ENCODE assay signal across 1 cellular context in the genomic region with DNA sequence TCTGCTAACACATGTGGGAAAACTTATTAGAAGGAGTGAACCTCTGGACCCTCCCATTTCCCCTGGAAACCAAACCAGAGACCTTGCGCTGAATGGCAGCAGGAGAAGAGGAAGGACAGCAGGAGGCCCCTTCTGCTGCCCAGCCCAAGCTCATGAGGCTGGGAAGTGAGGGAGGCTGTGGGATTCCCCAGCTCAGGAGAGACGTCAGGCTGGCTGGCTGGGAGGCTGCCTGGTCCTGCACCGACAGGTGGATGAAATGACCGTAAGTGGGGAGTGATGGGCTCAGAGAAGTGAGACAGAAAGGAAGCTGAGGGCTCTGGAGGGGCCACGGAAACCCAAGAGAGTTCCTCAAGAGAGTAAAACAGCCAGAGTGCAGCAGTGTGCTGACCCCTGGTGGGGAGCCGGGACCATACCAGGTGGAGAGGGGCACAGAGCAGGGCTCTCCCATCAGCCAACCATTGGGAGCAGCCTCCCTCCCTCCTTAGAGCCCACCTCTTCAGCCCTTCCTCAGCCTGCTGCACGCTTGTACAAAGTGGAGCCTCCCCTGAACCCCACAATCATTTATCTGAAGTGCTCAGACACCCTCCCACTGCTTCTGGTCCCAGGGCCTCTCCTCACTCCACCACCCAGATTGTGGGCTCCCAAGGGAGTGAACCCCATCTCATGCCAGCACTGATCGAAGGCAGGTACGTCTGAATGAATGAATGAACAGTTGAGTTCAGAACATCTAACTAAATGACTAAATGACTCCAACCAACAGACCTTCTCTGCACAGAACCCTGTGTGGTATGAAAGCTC.
TF ChIP-seq lines count a peak whose summit lies in the region.

No MANE protein-coding gene starts in this region.

TF ChIP-seq in HepG2, 621 proteins besides CTCF, POLR2A, EP300 and RAD21 (continues in another document):
- TF ChIP-seq NFYB (CRISPR knock-in tag; IDR thresholded peaks at IDR 0.05) (no peak), HNF4G (IDR thresholded peaks at IDR 0.05; ENCODE audit: borderline replicate concordance, low read depth, low read length) (no peak), HNF4G (CRISPR knock-in tag; IDR thresholded peaks at IDR 0.05; ENCODE audit: borderline replicate concordance, low read depth) (no peak), ZSCAN12 (CRISPR knock-in tag; IDR thresholded peaks at IDR 0.05) (no peak), ADNP (CRISPR knock-in tag; IDR thresholded peaks at IDR 0.05) (no peak), ZNF788 (CRISPR knock-in tag; IDR thresholded peaks at IDR 0.05; ENCODE audit: borderline replicate concordance) (no peak), ZNF530 (CRISPR knock-in tag; IDR thresholded peaks at IDR 0.05; ENCODE audit: low read depth) (no peak), RBFOX2 (IDR thresholded peaks at IDR 0.05; ENCODE audit: low read depth, low read length) (no peak), TBL1XR1 (IDR thresholded peaks at IDR 0.05; ENCODE audit: borderline replicate concordance, low read length, partially characterized antibody) (no peak), NFE2L1 (CRISPR knock-in tag; IDR thresholded peaks at IDR 0.05; ENCODE audit: borderline replicate concordance) (no peak), CAMTA2 (CRISPR knock-in tag; IDR thresholded peaks at IDR 0.05; ENCODE audit: borderline replicate concordance) (no peak), NFKB2 (CRISPR knock-in tag; IDR thresholded peaks at IDR 0.05; ENCODE audit: borderline replicate concordance) (0 out of 2 replicates have a peak, but pooled peaks have one; percentile 58), GZF1 (CRISPR knock-in tag; IDR thresholded peaks at IDR 0.05) (no peak), RFXAP (CRISPR knock-in tag; IDR thresholded peaks at IDR 0.05; ENCODE audit: borderline replicate concordance) (no peak), CBX2 (IDR thresholded peaks at IDR 0.05; ENCODE audit: low read depth, low read length) (no peak), CBX2 (CRISPR knock-in tag; IDR thresholded peaks at IDR 0.05; ENCODE audit: low read depth) (no peak), ZNF556 (CRISPR knock-in tag; IDR thresholded peaks at IDR 0.05; ENCODE audit: borderline replicate concordance) (no peak), HOXA3 (CRISPR knock-in tag; IDR thresholded peaks at IDR 0.05) (peak; percentile 24; the same call in 1 of the 2 replicates), SALL2 (CRISPR knock-in tag; IDR thresholded peaks at IDR 0.05) (no peak), SP4 (CRISPR knock-in tag; IDR thresholded peaks at IDR 0.05) (0 out of 2 replicates have a peak, but pooled peaks have one; percentile 27), SNRNP70 (IDR thresholded peaks at IDR 0.05; ENCODE audit: low read depth, low read length) (no peak), ESRRA (CRISPR knock-in tag; IDR thresholded peaks at IDR 0.05; ENCODE audit: low read depth) (no peak), RARG (CRISPR knock-in tag; IDR thresholded peaks at IDR 0.05; ENCODE audit: low read depth) (no peak), FOXM1 (CRISPR knock-in tag; IDR thresholded peaks at IDR 0.05) (no peak), NPAS2 (CRISPR knock-in tag; IDR thresholded peaks at IDR 0.05; ENCODE audit: borderline replicate concordance) (no peak), BCL6 (CRISPR knock-in tag; IDR thresholded peaks at IDR 0.05) (peak; percentile 89), NR3C1 (CRISPR knock-in tag; IDR thresholded peaks at IDR 0.05) (no peak), MBNL3 (CRISPR knock-in tag; conservative IDR thresholded peaks at IDR 0.05) (no peak)
- TF ChIP-seq, protein P1, sequence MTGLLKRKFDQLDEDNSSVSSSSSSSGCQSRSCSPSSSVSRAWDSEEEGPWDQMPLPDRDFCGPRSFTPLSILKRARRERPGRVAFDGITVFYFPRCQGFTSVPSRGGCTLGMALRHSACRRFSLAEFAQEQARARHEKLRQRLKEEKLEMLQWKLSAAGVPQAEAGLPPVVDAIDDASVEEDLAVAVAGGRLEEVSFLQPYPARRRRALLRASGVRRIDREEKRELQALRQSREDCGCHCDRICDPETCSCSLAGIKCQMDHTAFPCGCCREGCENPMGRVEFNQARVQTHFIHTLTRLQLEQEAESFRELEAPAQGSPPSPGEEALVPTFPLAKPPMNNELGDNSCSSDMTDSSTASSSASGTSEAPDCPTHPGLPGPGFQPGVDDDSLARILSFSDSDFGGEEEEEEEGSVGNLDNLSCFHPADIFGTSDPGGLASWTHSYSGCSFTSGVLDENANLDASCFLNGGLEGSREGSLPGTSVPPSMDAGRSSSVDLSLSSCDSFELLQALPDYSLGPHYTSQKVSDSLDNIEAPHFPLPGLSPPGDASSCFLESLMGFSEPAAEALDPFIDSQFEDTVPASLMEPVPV (CRISPR knock-in tag; IDR thresholded peaks at IDR 0.05), result no peak
- TF ChIP-seq, protein P2, sequence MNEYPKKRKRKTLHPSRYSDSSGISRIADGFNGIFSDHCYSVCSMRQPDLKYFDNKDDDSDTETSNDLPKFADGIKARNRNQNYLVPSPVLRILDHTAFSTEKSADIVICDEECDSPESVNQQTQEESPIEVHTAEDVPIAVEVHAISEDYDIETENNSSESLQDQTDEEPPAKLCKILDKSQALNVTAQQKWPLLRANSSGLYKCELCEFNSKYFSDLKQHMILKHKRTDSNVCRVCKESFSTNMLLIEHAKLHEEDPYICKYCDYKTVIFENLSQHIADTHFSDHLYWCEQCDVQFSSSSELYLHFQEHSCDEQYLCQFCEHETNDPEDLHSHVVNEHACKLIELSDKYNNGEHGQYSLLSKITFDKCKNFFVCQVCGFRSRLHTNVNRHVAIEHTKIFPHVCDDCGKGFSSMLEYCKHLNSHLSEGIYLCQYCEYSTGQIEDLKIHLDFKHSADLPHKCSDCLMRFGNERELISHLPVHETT (CRISPR knock-in tag; conservative IDR thresholded peaks at IDR 0.05), result no peak
- TF ChIP-seq, protein P3, sequence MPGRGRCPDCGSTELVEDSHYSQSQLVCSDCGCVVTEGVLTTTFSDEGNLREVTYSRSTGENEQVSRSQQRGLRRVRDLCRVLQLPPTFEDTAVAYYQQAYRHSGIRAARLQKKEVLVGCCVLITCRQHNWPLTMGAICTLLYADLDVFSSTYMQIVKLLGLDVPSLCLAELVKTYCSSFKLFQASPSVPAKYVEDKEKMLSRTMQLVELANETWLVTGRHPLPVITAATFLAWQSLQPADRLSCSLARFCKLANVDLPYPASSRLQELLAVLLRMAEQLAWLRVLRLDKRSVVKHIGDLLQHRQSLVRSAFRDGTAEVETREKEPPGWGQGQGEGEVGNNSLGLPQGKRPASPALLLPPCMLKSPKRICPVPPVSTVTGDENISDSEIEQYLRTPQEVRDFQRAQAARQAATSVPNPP (CRISPR knock-in tag; IDR thresholded peaks at IDR 0.05), result no peak
- TF ChIP-seq, protein P4, sequence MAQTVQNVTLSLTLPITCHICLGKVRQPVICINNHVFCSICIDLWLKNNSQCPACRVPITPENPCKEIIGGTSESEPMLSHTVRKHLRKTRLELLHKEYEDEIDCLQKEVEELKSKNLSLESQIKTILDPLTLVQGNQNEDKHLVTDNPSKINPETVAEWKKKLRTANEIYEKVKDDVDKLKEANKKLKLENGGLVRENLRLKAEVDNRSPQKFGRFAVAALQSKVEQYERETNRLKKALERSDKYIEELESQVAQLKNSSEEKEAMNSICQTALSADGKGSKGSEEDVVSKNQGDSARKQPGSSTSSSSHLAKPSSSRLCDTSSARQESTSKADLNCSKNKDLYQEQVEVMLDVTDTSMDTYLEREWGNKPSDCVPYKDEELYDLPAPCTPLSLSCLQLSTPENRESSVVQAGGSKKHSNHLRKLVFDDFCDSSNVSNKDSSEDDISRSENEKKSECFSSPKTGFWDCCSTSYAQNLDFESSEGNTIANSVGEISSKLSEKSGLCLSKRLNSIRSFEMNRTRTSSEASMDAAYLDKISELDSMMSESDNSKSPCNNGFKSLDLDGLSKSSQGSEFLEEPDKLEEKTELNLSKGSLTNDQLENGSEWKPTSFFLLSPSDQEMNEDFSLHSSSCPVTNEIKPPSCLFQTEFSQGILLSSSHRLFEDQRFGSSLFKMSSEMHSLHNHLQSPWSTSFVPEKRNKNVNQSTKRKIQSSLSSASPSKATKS (CRISPR knock-in tag; IDR thresholded peaks at IDR 0.05), result no peak
- TF ChIP-seq, protein P5, sequence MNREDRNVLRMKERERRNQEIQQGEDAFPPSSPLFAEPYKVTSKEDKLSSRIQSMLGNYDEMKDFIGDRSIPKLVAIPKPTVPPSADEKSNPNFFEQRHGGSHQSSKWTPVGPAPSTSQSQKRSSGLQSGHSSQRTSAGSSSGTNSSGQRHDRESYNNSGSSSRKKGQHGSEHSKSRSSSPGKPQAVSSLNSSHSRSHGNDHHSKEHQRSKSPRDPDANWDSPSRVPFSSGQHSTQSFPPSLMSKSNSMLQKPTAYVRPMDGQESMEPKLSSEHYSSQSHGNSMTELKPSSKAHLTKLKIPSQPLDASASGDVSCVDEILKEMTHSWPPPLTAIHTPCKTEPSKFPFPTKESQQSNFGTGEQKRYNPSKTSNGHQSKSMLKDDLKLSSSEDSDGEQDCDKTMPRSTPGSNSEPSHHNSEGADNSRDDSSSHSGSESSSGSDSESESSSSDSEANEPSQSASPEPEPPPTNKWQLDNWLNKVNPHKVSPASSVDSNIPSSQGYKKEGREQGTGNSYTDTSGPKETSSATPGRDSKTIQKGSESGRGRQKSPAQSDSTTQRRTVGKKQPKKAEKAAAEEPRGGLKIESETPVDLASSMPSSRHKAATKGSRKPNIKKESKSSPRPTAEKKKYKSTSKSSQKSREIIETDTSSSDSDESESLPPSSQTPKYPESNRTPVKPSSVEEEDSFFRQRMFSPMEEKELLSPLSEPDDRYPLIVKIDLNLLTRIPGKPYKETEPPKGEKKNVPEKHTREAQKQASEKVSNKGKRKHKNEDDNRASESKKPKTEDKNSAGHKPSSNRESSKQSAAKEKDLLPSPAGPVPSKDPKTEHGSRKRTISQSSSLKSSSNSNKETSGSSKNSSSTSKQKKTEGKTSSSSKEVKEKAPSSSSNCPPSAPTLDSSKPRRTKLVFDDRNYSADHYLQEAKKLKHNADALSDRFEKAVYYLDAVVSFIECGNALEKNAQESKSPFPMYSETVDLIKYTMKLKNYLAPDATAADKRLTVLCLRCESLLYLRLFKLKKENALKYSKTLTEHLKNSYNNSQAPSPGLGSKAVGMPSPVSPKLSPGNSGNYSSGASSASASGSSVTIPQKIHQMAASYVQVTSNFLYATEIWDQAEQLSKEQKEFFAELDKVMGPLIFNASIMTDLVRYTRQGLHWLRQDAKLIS (CRISPR knock-in tag; IDR thresholded peaks at IDR 0.05), result no peak
- TF ChIP-seq, protein P6, sequence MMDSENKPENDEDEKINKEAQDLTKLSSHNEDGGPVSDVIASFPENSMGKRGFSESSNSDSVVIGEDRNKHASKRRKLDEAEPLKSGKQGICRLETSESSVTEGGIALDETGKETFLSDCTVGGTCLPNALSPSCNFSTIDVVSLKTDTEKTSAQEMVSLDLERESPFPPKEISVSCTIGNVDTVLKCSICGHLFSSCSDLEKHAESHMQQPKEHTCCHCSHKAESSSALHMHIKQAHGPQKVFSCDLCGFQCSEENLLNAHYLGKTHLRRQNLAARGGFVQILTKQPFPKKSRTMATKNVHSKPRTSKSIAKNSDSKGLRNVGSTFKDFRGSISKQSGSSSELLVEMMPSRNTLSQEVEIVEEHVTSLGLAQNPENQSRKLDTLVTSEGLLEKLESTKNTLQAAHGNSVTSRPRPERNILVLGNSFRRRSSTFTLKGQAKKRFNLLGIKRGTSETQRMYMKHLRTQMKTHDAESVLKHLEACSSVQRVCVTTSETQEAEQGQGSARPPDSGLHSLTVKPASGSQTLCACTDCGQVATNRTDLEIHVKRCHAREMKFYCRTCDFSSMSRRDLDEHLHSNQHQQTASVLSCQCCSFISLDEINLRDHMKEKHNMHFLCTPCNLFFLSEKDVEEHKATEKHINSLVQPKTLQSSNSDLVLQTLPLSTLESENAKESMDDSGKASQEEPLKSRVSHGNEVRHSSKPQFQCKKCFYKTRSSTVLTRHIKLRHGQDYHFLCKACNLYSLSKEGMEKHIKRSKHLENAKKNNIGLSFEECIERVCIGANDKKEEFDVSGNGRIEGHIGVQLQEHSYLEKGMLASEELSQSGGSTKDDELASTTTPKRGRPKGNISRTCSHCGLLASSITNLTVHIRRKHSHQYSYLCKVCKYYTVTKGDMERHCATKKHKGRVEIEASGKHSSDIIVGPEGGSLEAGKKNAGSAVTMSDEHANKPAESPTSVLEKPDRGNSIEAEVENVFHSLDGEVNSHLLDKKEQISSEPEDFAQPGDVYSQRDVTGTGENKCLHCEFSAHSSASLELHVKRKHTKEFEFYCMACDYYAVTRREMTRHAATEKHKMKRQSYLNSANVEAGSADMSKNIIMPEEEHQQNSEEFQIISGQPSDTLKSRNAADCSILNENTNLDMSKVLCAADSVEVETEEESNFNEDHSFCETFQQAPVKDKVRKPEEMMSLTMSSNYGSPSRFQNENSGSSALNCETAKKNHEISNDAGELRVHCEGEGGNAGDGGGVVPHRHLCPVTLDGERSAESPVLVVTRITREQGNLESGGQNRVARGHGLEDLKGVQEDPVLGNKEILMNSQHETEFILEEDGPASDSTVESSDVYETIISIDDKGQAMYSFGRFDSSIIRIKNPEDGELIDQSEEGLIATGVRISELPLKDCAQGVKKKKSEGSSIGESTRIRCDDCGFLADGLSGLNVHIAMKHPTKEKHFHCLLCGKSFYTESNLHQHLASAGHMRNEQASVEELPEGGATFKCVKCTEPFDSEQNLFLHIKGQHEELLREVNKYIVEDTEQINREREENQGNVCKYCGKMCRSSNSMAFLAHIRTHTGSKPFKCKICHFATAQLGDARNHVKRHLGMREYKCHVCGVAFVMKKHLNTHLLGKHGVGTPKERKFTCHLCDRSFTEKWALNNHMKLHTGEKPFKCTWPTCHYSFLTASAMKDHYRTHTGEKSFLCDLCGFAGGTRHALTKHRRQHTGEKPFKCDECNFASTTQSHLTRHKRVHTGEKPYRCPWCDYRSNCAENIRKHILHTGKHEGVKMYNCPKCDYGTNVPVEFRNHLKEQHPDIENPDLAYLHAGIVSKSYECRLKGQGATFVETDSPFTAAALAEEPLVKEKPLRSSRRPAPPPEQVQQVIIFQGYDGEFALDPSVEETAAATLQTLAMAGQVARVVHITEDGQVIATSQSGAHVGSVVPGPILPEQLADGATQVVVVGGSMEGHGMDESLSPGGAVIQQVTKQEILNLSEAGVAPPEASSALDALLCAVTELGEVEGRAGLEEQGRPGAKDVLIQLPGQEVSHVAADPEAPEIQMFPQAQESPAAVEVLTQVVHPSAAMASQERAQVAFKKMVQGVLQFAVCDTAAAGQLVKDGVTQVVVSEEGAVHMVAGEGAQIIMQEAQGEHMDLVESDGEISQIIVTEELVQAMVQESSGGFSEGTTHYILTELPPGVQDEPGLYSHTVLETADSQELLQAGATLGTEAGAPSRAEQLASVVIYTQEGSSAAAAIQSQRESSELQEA (CRISPR knock-in tag; IDR thresholded peaks at IDR 0.05; ENCODE audit: not compliant biosample characterization), result no peak
- TF ChIP-seq, protein P7, sequence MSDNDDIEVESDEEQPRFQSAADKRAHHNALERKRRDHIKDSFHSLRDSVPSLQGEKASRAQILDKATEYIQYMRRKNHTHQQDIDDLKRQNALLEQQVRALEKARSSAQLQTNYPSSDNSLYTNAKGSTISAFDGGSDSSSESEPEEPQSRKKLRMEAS (IDR thresholded peaks at IDR 0.05), result peak; percentile 25; the same call in 1 of the 2 replicates
- TF ChIP-seq, protein P8, sequence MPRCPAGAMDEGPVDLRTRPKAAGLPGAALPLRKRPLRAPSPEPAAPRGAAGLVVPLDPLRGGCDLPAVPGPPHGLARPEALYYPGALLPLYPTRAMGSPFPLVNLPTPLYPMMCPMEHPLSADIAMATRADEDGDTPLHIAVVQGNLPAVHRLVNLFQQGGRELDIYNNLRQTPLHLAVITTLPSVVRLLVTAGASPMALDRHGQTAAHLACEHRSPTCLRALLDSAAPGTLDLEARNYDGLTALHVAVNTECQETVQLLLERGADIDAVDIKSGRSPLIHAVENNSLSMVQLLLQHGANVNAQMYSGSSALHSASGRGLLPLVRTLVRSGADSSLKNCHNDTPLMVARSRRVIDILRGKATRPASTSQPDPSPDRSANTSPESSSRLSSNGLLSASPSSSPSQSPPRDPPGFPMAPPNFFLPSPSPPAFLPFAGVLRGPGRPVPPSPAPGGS (CRISPR knock-in tag; IDR thresholded peaks at IDR 0.05), result no peak
